ENCODE assay signal across 8 cellular contexts in genomic region chr13:112688560-112689497, GRCh38. TPM values are rescaled to one million over a fixed set of nuclear protein-coding genes. Genes with fewer than 3 reads are reported as not detected.
DNase-seq lines count a peak whose midpoint lies in the region; ATAC-seq, FAIRE-seq and TF ChIP-seq lines count a peak whose summit lies in the region.

No MANE protein-coding gene starts in this region.

- peaks cover 0 to 39% (median 14%) of the 10 kb centered on the region in 3 donors for H3K4me1 ChIP-seq in gastroesophageal sphincter
- no peaks in the 10 kb centered on the region for H3K4me1 ChIP-seq in prostate gland (replicated peaks)

- H3K4me3 ChIP-seq in gastroesophageal sphincter (peak overlapping the region; percentile 47 to 95), prostate gland (peak overlapping the region; percentile 69 to 79)

- H3K36me3 ChIP-seq in gastroesophageal sphincter = no peaks in the 10 kb centered on the region
- no peaks in the 10 kb centered on the region for H3K36me3 ChIP-seq in prostate gland

- H3K9me3 Mint-ChIP-seq in activated T-cell treated with anti-CD3 and anti-CD28 coated beads, Interleukin-2, amount 50 U/mL, for 4 hours = no peaks in the 10 kb centered on the region

- H3K9me3 ChIP-seq in gastroesophageal sphincter (no peaks in the 10 kb centered on the region), prostate gland (no peaks in the 10 kb centered on the region)

- TF ChIP-seq POLR2A in GM12892 (IDR thresholded peaks at IDR 0.05; ENCODE audit: low read depth, low read length) (no peak), gastroesophageal sphincter (IDR thresholded peaks at IDR 0.05) (no peak), prostate gland (IDR thresholded peaks at IDR 0.05) (no peak)

- FAIRE-seq in GM12892 (lab: Jason Lieb, UNC) = peak; percentile 90

- WGBS in gastroesophageal sphincter (ENCODE audit: low coverage in 1 of 2), 2 donors = 53 to 86% methylated on average over 5 to 14 of the region's 22 CpGs
- 56% methylated on average over 22 of the region's 22 CpGs for WGBS in prostate gland

- H3K4me3 Mint-ChIP-seq in activated T-cell treated with anti-CD3 and anti-CD28 coated beads, Interleukin-2, amount 50 U/mL, for 4 hours = peak overlapping the region; percentile 85

- no peaks in the 10 kb centered on the region for H3K27me3 ChIP-seq in gastroesophageal sphincter
- H3K27me3 ChIP-seq in prostate gland (replicated peaks; ENCODE audit: insufficient read depth) = no peaks in the 10 kb centered on the region

- no peak for DNase-seq in GM12892 (ENCODE audit: insufficient read length)
- DNase-seq in NCI-H526 (lab: John Stamatoyannopoulos, UW) = peak; percentile 15 to 40
- peak; percentile 49 for DNase-seq in activated T-cell treated with anti-CD3 and anti-CD28 coated beads, Interleukin-2, amount 50 U/mL, for 4 hours
- no peak for DNase-seq in prostate gland (ENCODE audit: low spot score)
- DNase-seq in NCI-H2196 (lab: John Stamatoyannopoulos, UW; ENCODE audit: unreplicated experiment) = no peak
- no peak for DNase-seq in NCI-H1048 (lab: John Stamatoyannopoulos, UW)

- peak; percentile 16 to 23 for ATAC-seq in activated T-cell treated with anti-CD3 and anti-CD28 coated beads, Interleukin-2, amount 50 U/mL, for 4 hours
- ATAC-seq in gastroesophageal sphincter (no peak), GM21723 (IDR thresholded peaks at IDR 0.05; ENCODE audit: unreplicated experiment) (no peak)

- H3K27ac ChIP-seq in gastroesophageal sphincter = peak overlapping the region; percentile 71 to 97 (median 93)
- peak overlapping the region; percentile 85 to 87 for H3K27ac ChIP-seq in prostate gland

- intact Hi-C loops in prostate gland (cut with DNase I) = no loop called here

- no peak for TF ChIP-seq CTCF in gastroesophageal sphincter (IDR thresholded peaks at IDR 0.05)
- no peak for TF ChIP-seq CTCF in prostate gland (IDR thresholded peaks at IDR 0.05)

- H3K27me3 Mint-ChIP-seq in activated T-cell treated with anti-CD3 and anti-CD28 coated beads, Interleukin-2, amount 50 U/mL, for 4 hours (ENCODE audit: low read depth) = no peaks in the 10 kb centered on the region

- peaks cover 38% of the 10 kb centered on the region for H3K4me1 Mint-ChIP-seq in activated T-cell treated with anti-CD3 and anti-CD28 coated beads, Interleukin-2, amount 50 U/mL, for 4 hours (ENCODE audit: low read depth)

- TF ChIP-seq EP300 in gastroesophageal sphincter (IDR thresholded peaks at IDR 0.05) = no peak

- H3K36me3 Mint-ChIP-seq in activated T-cell treated with anti-CD3 and anti-CD28 coated beads, Interleukin-2, amount 50 U/mL, for 4 hours (ENCODE audit: insufficient read depth) = no peaks in the 10 kb centered on the region

RNA-seq across cellular contexts. Expression of gene ATP11A, which starts 1.0 kb away (rescaled TPM):
- 18.7 TPM for polyA plus RNA-seq in GM12892 (2012; ENCODE audit: missing spikeins)
- total RNA-seq in activated T-cell treated with anti-CD3 and anti-CD28 coated beads, Interleukin-2, amount 50 U/mL, for 4 hours = 10 to 100 TPM; 34.7 to 40.8 (median 35.6) TPM
- total RNA-seq in gastroesophageal sphincter (10 to 100 TPM; 12.9 to 21.7 (median 17.1) TPM), prostate gland (10 to 100 TPM; 10.9 to 89.3 TPM)

Comparison
In these comparisons a context has a peak if more than half of its experiments do, and no peak if none do; other contexts are left out.
1. DNase-seq: peak in NCI-H526 (2 of 2) and activated T-cell treated with anti-CD3 and anti-CD28 coated beads, Interleukin-2, amount 50 U/mL, for 4 hours (single experiment); none in GM12892 (single experiment), prostate gland (single experiment), NCI-H2196 (single experiment) and NCI-H1048 (single experiment).
2. ATAC-seq: peak in activated T-cell treated with anti-CD3 and anti-CD28 coated beads, Interleukin-2, amount 50 U/mL, for 4 hours (2 of 2); none in gastroesophageal sphincter (single experiment) and GM21723 (single experiment).